In genomic region chr10:6530211-6530840, GRCh38 we compare ENCODE assay signal across 10 cellular contexts. TPM values are rescaled to one million over a fixed set of nuclear protein-coding genes. Genes with fewer than 3 reads are reported as not detected.
A peak's percentile ranks its signal among the peaks of the same experiment; 100 is the strongest.
DNase-seq lines count a peak whose midpoint lies in the region; ATAC-seq and TF ChIP-seq lines count a peak whose summit lies in the region.
"Had no signal": no experiment of that assay in that cellular context is flagged by ENCODE, and none has a peak within 500 bp of the region (broad histone marks: within the 10 kb centered on the region; RNA-seq: fewer than 3 reads in every experiment).

No MANE protein-coding gene starts in this region.

- WGBS in tibial nerve, 2 donors = 75 to 77% methylated on average over 18 of the region's 18 CpGs

- intact Hi-C loops in CD8-positive, alpha-beta T cell (cut with DNase I, micrococcal nuclease) = loop anchor here (1.0 kb wide), 3 partner anchors 13 to 50 kb away; partner anchors contain the start of gene PRKCQ (in 1 of the 2)

- peak overlapping the region; percentile 38 for H3K4me3 ChIP-seq in CD8-positive, alpha-beta T cell (ENCODE audit: low read depth, low read length)
- H3K4me3 ChIP-seq in tibial nerve = no peak overlapping the region

- H3K36me3 ChIP-seq in CD8-positive, alpha-beta T cell (ENCODE audit: insufficient read depth, low read length) = no peaks in the 10 kb centered on the region
- H3K36me3 ChIP-seq in tibial nerve = no peaks in the 10 kb centered on the region

- peaks cover 57% of the 10 kb centered on the region for H3K4me1 ChIP-seq in CD8-positive, alpha-beta T cell (ENCODE audit: insufficient read depth, low read length)
- no peaks in the 10 kb centered on the region for H3K4me1 ChIP-seq in tibial nerve

- POLR2A ChIA-PET in CD8-positive, alpha-beta T cell (lab: Charles Lee) = interaction anchor here (0.6 to 3.2 kb wide), 23 partner anchors 9 to 729 kb away, joined by 3 to 31 read pairs (median 5); no protein-coding TSS in a partner anchor

- ATAC-seq in CD8-positive, alpha-beta T cell = peak; percentile 96
- ATAC-seq in HG02970 (IDR thresholded peaks at IDR 0.05; ENCODE audit: low FRiP score, unreplicated experiment) = no peak
- ATAC-seq: stimulated activated memory B cell treated with anti-CD40 and anti-IgM and Interleukin-4, amounts not matched to agents 10 μg/mL and 1 μg/mL and 100 μg/mL, for 72 hours had no signal

- no peak for TF ChIP-seq EP300 in tibial nerve (IDR thresholded peaks at IDR 0.05)

- no peaks in the 10 kb centered on the region for H3K9me3 Mint-ChIP-seq in CD8-positive, alpha-beta T cell
- H3K9me3 Mint-ChIP-seq: stimulated activated memory B cell treated with anti-CD40 and anti-IgM and Interleukin-4, amounts not matched to agents 10 μg/mL and 1 μg/mL and 100 μg/mL, for 72 hours had no signal

- CTCF ChIA-PET in CD8-positive, alpha-beta T cell (lab: Charles Lee) = interaction anchor here (0.8 to 3.1 kb wide), 11 partner anchors 11 to 117 kb away, joined by 3 to 14 read pairs (median 4); no protein-coding TSS in a partner anchor

- DNase-seq in CD8-positive, alpha-beta T cell = peak; percentile 49 to 87 (median 74)
- peak; percentile 85 for DNase-seq in activated CD8-positive, alpha-beta memory T cell treated with anti-CD3 and anti-CD28 coated beads for 24 hours
- peak; percentile 27 for DNase-seq in activated naive CD8-positive, alpha-beta T cell treated with anti-CD3 and anti-CD28 coated beads, Interleukin-2, amount 50 U/mL, for 16 hours (ENCODE audit: low read depth, low spot score)
- peak; percentile 76 for DNase-seq in stimulated activated CD4-positive, alpha-beta T cell treated with anti-CD3 and anti-CD28 coated beads, Interleukin-4, amount 100 ng/mL, for 24 hours
- DNase-seq in G401 (ENCODE audit: low spot score) (no peak), tibial nerve (ENCODE audit: low spot score in 2 of 2) (no peak), AG08396 (ENCODE audit: low spot score) (no peak)
- DNase-seq: SW 1271 had no signal

- in situ Hi-C loops in G401 (cut with HindIII; ENCODE audit: low sequenced_read_pairs) = no loop called here

- H3K27ac ChIP-seq in CD8-positive, alpha-beta T cell (ENCODE audit: low read depth, low read length) = peak overlapping the region; percentile 84
- peak overlapping the region in 1 of 4 donors; percentile 12 for H3K27ac ChIP-seq in tibial nerve

- no peak for TF ChIP-seq POLR2A in tibial nerve (IDR thresholded peaks at IDR 0.05)

- H3K27ac Mint-ChIP-seq in CD8-positive, alpha-beta T cell = peak overlapping the region; percentile 97
- H3K27ac Mint-ChIP-seq: stimulated activated memory B cell treated with anti-CD40 and anti-IgM and Interleukin-4, amounts not matched to agents 10 μg/mL and 1 μg/mL and 100 μg/mL, for 72 hours had no signal

- peaks cover 85% of the 10 kb centered on the region for H3K4me1 Mint-ChIP-seq in CD8-positive, alpha-beta T cell (ENCODE audit: low read depth)
- H3K4me1 Mint-ChIP-seq: stimulated activated memory B cell treated with anti-CD40 and anti-IgM and Interleukin-4, amounts not matched to agents 10 μg/mL and 1 μg/mL and 100 μg/mL, for 72 hours had no signal

- peaks cover 24% of the 10 kb centered on the region for H3K36me3 Mint-ChIP-seq in CD8-positive, alpha-beta T cell
- H3K36me3 Mint-ChIP-seq: stimulated activated memory B cell treated with anti-CD40 and anti-IgM and Interleukin-4, amounts not matched to agents 10 μg/mL and 1 μg/mL and 100 μg/mL, for 72 hours had no signal

- H3K27me3 ChIP-seq in CD8-positive, alpha-beta T cell (ENCODE audit: insufficient read depth, low read length) = no peaks in the 10 kb centered on the region
- H3K27me3 ChIP-seq in tibial nerve = no peaks in the 10 kb centered on the region

- no peaks in the 10 kb centered on the region for H3K9me3 ChIP-seq in CD8-positive, alpha-beta T cell (ENCODE audit: low read length)
- H3K9me3 ChIP-seq in tibial nerve = no peaks in the 10 kb centered on the region

- no peak for TF ChIP-seq CTCF in CD8-positive, alpha-beta T cell (IDR thresholded peaks at IDR 0.05)
- no peak for TF ChIP-seq CTCF in tibial nerve (IDR thresholded peaks at IDR 0.05)

- H3K4me3 Mint-ChIP-seq in CD8-positive, alpha-beta T cell = peak overlapping the region; percentile 83
- H3K4me3 Mint-ChIP-seq: stimulated activated memory B cell treated with anti-CD40 and anti-IgM and Interleukin-4, amounts not matched to agents 10 μg/mL and 1 μg/mL and 100 μg/mL, for 72 hours had no signal

- H3K27me3 Mint-ChIP-seq in CD8-positive, alpha-beta T cell (ENCODE audit: low read depth) = no peaks in the 10 kb centered on the region

RNA-seq across cellular contexts. Expression of gene PRKCQ, which starts 49.8 kb away (rescaled TPM):
- 10 to 100 TPM; 26.3 to 26.6 TPM for total RNA-seq in CD8-positive, alpha-beta T cell
- total RNA-seq in G401 (2014; rRNA removed; shearing (Covaris generic)) = 0.27 and 0.55 TPM in 2 replicates
- total RNA-seq in tibial nerve = under 1 TPM in 2 of 4 donors, not detected in 2; 0.21 to 0.30 TPM

Comparison
In these comparisons a context has a peak if more than half of its experiments do, and no peak if none do; other contexts are left out.
1. DNase-seq: peak in CD8-positive, alpha-beta T cell (7 of 7), activated CD8-positive, alpha-beta memory T cell treated with anti-CD3 and anti-CD28 coated beads for 24 hours (single experiment), activated naive CD8-positive, alpha-beta T cell treated with anti-CD3 and anti-CD28 coated beads, Interleukin-2, amount 50 U/mL, for 16 hours (single experiment) and stimulated activated CD4-positive, alpha-beta T cell treated with anti-CD3 and anti-CD28 coated beads, Interleukin-4, amount 100 ng/mL, for 24 hours (single experiment); none in G401 (single experiment), tibial nerve (0 of 2) and AG08396 (single experiment).
2. RNA of gene PRKCQ, which starts 49.8 kb away (total RNA-seq): 26.3 to 26.6 TPM in CD8-positive, alpha-beta T cell; 0.27 to 0.55 TPM in G401 and 0.21 to 0.30 TPM in tibial nerve; every median in the first group is over 10 times any median in the second.